Comparison of ENCODE assay signal across 9 cellular contexts in the genomic region with DNA sequence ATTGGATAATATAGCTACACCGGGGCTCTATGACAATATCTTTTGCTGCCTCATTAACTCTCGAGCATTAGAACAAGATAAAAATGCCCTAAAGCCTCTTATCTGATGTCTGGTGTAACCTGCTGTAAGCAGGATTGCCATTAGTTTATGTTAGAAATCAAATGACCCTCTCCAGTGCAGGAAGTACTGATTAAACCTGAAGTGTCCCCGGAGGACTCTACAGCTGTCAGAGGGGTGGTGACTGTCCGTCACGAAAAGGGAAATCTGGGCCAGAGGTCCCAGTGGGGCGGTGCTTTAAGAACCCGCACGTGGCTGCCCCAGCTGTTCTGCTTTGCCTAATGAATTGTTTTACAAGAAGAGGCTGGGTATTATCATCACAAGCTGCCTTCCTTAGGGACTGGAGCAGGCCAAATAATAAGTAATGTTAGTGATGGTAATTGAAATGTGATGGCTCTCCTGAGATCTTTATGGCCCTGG. TPM values are rescaled to one million over a fixed set of nuclear protein-coding genes. Genes with fewer than 3 reads are reported as not detected.
A peak's percentile ranks its signal among the peaks of the same experiment; 100 is the strongest.
DNase-seq lines count a peak whose midpoint lies in the region; ATAC-seq and FAIRE-seq lines count a peak whose summit lies in the region.
"Had no signal": no experiment of that assay in that cellular context is flagged by ENCODE, and none has a peak within 500 bp of the region (broad histone marks: within the 10 kb centered on the region; RNA-seq: fewer than 3 reads in every experiment).

No MANE protein-coding gene starts in this region.

- H3K4me3 ChIP-seq in small intestine (ENCODE audit: low read depth in 1 of 2, low read length in 2 of 2), result no peak overlapping the region

- H3K9me3 ChIP-seq in small intestine (ENCODE audit: control insufficient read depth, low read depth), result no peaks in the 10 kb centered on the region

- peak; percentile 77 for ATAC-seq in HG02840 (IDR thresholded peaks at IDR 0.05; ENCODE audit: low FRiP score, unreplicated experiment)

- H3K27me3 Mint-ChIP-seq in activated T-helper 1 cell treated with anti-CD3 and anti-CD28 coated beads, Interleukin-12 subunit alpha, Interleukin-12 subunit beta, Interleukin-2, Interleukin-4 antibody, amounts not matched to agents 30 ng/mL and 10 ng/mL and 1 ng/mL, durations not matched to agents 14 hours and 24 hours and 36 hours (ENCODE audit: insufficient read depth), result no peaks in the 10 kb centered on the region
- H3K27me3 Mint-ChIP-seq: stimulated activated naive CD8-positive, alpha-beta T cell treated with anti-CD3 and anti-CD28 coated beads, Interleukin-15, Interleukin-2, amounts not matched to agents 100 ng/mL and 50 ng/mL, for 24 hours had no signal

- peaks cover 0 to 2% of the 10 kb centered on the region in 2 donors for H3K36me3 ChIP-seq in small intestine (ENCODE audit: control insufficient read depth in 2 of 2, insufficient read depth in 2 of 2, low read length in 2 of 2)

- FAIRE-seq in small intestine (lab: Jason Lieb, UNC), result no peak
- no peak for FAIRE-seq in RCC 7860 (lab: Jason Lieb, UNC)

- WGBS in small intestine, 3 donors, result 18 to 36% (median 29%) methylated on average over 8 of the region's 8 CpGs

- H3K4me3 Mint-ChIP-seq in activated T-helper 1 cell treated with anti-CD3 and anti-CD28 coated beads, Interleukin-12 subunit alpha, Interleukin-12 subunit beta, Interleukin-2, Interleukin-4 antibody, amounts not matched to agents 30 ng/mL and 10 ng/mL and 1 ng/mL, durations not matched to agents 14 hours and 24 hours and 36 hours, result no peak overlapping the region
- H3K4me3 Mint-ChIP-seq: stimulated activated naive CD8-positive, alpha-beta T cell treated with anti-CD3 and anti-CD28 coated beads, Interleukin-15, Interleukin-2, amounts not matched to agents 100 ng/mL and 50 ng/mL, for 24 hours had no signal

- intact Hi-C loops in cardiac septum (cut with DNase I), result no loop called here
- intact Hi-C loops in activated T-helper 1 cell treated with anti-CD3 and anti-CD28 coated beads, Interleukin-12 subunit alpha, Interleukin-12 subunit beta, Interleukin-2, Interleukin-4 antibody, amounts not matched to agents 30 ng/mL and 10 ng/mL and 1 ng/mL, durations not matched to agents 14 hours and 24 hours and 36 hours (cut with micrococcal nuclease), result no loop called here

- DNase-seq in NCI-H69 (lab: John Stamatoyannopoulos, UW), result peak; percentile 97
- DNase-seq in cardiac septum (ENCODE audit: low spot score), result peak; percentile 77
- peak; percentile 82 for DNase-seq in small intestine
- no peak for DNase-seq in activated T-helper 1 cell treated with anti-CD3 and anti-CD28 coated beads, Interleukin-12 subunit alpha, Interleukin-12 subunit beta, Interleukin-2, Interleukin-4 antibody, amounts not matched to agents 30 ng/mL and 10 ng/mL and 1 ng/mL, durations not matched to agents 14 hours and 24 hours and 36 hours (ENCODE audit: low spot score)
- no peak for DNase-seq in Ammon's horn (ENCODE audit: low spot score)
- no peak for DNase-seq in RCC 7860 (ENCODE audit: low spot score)
- DNase-seq in cortex of kidney (lab: John Stamatoyannopoulos, UW), result no peak

- peaks cover 9% of the 10 kb centered on the region for H3K4me1 Mint-ChIP-seq in activated T-helper 1 cell treated with anti-CD3 and anti-CD28 coated beads, Interleukin-12 subunit alpha, Interleukin-12 subunit beta, Interleukin-2, Interleukin-4 antibody, amounts not matched to agents 30 ng/mL and 10 ng/mL and 1 ng/mL, durations not matched to agents 14 hours and 24 hours and 36 hours (ENCODE audit: low read depth)

- H3K27ac ChIP-seq in small intestine (ENCODE audit: low read depth in 1 of 2, low read length in 1 of 2), result peak overlapping the region; percentile 48 to 61

- no peaks in the 10 kb centered on the region for H3K27me3 ChIP-seq in small intestine (ENCODE audit: control insufficient read depth in 2 of 2, insufficient read depth in 2 of 2, low read length in 2 of 2)

- no peaks in the 10 kb centered on the region for H3K36me3 Mint-ChIP-seq in activated T-helper 1 cell treated with anti-CD3 and anti-CD28 coated beads, Interleukin-12 subunit alpha, Interleukin-12 subunit beta, Interleukin-2, Interleukin-4 antibody, amounts not matched to agents 30 ng/mL and 10 ng/mL and 1 ng/mL, durations not matched to agents 14 hours and 24 hours and 36 hours (ENCODE audit: low read depth)

- H3K4me1 ChIP-seq in small intestine (ENCODE audit: control insufficient read depth in 2 of 2, insufficient read depth in 1 of 2, low read depth in 1 of 2, low read length in 1 of 2), result peaks cover 5 to 7% of the 10 kb centered on the region in 2 donors

- H3K27ac Mint-ChIP-seq in activated T-helper 1 cell treated with anti-CD3 and anti-CD28 coated beads, Interleukin-12 subunit alpha, Interleukin-12 subunit beta, Interleukin-2, Interleukin-4 antibody, amounts not matched to agents 30 ng/mL and 10 ng/mL and 1 ng/mL, durations not matched to agents 14 hours and 24 hours and 36 hours, result no peak overlapping the region
- H3K27ac Mint-ChIP-seq: stimulated activated naive CD8-positive, alpha-beta T cell treated with anti-CD3 and anti-CD28 coated beads, Interleukin-15, Interleukin-2, amounts not matched to agents 100 ng/mL and 50 ng/mL, for 24 hours had no signal

- H3K9me3 Mint-ChIP-seq in activated T-helper 1 cell treated with anti-CD3 and anti-CD28 coated beads, Interleukin-12 subunit alpha, Interleukin-12 subunit beta, Interleukin-2, Interleukin-4 antibody, amounts not matched to agents 30 ng/mL and 10 ng/mL and 1 ng/mL, durations not matched to agents 14 hours and 24 hours and 36 hours, result no peaks in the 10 kb centered on the region
- H3K9me3 Mint-ChIP-seq: stimulated activated naive CD8-positive, alpha-beta T cell treated with anti-CD3 and anti-CD28 coated beads, Interleukin-15, Interleukin-2, amounts not matched to agents 100 ng/mL and 50 ng/mL, for 24 hours had no signal

RNA-seq across cellular contexts. Expression of gene LIN52, which starts 55.7 kb away (rescaled TPM):
- 7.4 TPM for total RNA-seq in cardiac septum
- 10 to 100 TPM in 2 of 3 donors, 1 to 10 TPM in 1; 6.1 to 22.1 (median 11.3) TPM for polyA plus RNA-seq in small intestine
- 15.9 and 17.2 TPM in 2 replicates for total RNA-seq in activated T-helper 1 cell treated with anti-CD3 and anti-CD28 coated beads, Interleukin-12 subunit alpha, Interleukin-12 subunit beta, Interleukin-2, Interleukin-4 antibody, amounts not matched to agents 30 ng/mL and 10 ng/mL and 1 ng/mL, durations not matched to agents 14 hours and 24 hours and 36 hours

RNA-seq across cellular contexts. Expression of gene ALDH6A1, which starts 56.2 kb away (rescaled TPM):
- total RNA-seq in cardiac septum, result 67.8 TPM
- 10 to 100 TPM; 15.8 to 56.4 (median 20.8) TPM for polyA plus RNA-seq in small intestine
- 10.8 and 11.0 TPM in 2 replicates for total RNA-seq in activated T-helper 1 cell treated with anti-CD3 and anti-CD28 coated beads, Interleukin-12 subunit alpha, Interleukin-12 subunit beta, Interleukin-2, Interleukin-4 antibody, amounts not matched to agents 30 ng/mL and 10 ng/mL and 1 ng/mL, durations not matched to agents 14 hours and 24 hours and 36 hours

Comparison
In these comparisons a context has a peak if more than half of its experiments do, and no peak if none do; other contexts are left out.
1. DNase-seq: peak in NCI-H69 (single experiment), cardiac septum (single experiment) and small intestine (single experiment); none in activated T-helper 1 cell treated with anti-CD3 and anti-CD28 coated beads, Interleukin-12 subunit alpha, Interleukin-12 subunit beta, Interleukin-2, Interleukin-4 antibody, amounts not matched to agents 30 ng/mL and 10 ng/mL and 1 ng/mL, durations not matched to agents 14 hours and 24 hours and 36 hours (single experiment), Ammon's horn (single experiment), RCC 7860 (single experiment) and cortex of kidney (single experiment).